In the genomic region with DNA sequence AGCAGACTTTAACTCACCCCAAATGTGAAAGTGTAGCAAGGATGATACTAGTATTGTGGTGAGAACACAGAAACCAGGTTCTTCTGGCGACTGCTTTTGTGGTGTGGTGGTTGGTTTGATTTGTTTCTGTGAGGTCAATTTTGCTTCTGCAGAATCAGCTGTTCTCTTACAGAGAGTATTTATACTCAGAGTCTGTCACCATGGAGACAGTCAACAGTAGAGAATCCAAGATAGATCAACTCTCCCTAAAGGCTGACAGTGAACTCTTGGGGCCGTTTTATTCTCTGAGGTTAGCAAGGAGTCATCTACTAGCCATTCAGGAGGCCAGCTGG, we compare ENCODE assay signal across 17 cellular contexts. TPM values are rescaled to one million over a fixed set of nuclear protein-coding genes. Genes with fewer than 3 reads are reported as not detected.
DNase-seq lines count a peak whose midpoint lies in the region; ATAC-seq and TF ChIP-seq lines count a peak whose summit lies in the region.
"Had no signal": no experiment of that assay in that cellular context is flagged by ENCODE, and none has a peak within 500 bp of the region (broad histone marks: within the 10 kb centered on the region; RNA-seq: fewer than 3 reads in every experiment).

A gene with protein sequence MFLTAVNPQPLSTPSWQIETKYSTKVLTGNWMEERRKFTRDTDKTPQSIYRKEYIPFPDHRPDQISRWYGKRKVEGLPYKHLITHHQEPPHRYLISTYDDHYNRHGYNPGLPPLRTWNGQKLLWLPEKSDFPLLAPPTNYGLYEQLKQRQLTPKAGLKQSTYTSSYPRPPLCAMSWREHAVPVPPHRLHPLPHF (plus strand): TSS at position 209 of the 332 bp plus-strand sequence. CDS start 231 bp downstream, outside the sequence.

- ATAC-seq in GM18867 (IDR thresholded peaks at IDR 0.05; ENCODE audit: unreplicated experiment) (peak; percentile 63), omental fat pad (ENCODE audit: low FRiP score) (no peak), T-cell (replicated peaks in 1 of 4) (no peak)
- no peak for ATAC-seq in naive thymus-derived CD8-positive, alpha-beta T cell
- ATAC-seq: esophagus mucosa; left ventricle myocardium superior; naive thymus-derived CD4-positive, alpha-beta T cell had no signal

- H3K27me3 Mint-ChIP-seq in Caco-2 (ENCODE audit: insufficient read depth, unreplicated experiment) = peaks cover 16% of the 10 kb centered on the region
- H3K27me3 Mint-ChIP-seq in naive thymus-derived CD8-positive, alpha-beta T cell = peaks cover 25 to 71% (median 44%) of the 10 kb centered on the region in 5 donors
- peaks cover 61% of the 10 kb centered on the region in 2 donors for H3K27me3 Mint-ChIP-seq in T-cell

- H3K4me1 Mint-ChIP-seq in Caco-2 (ENCODE audit: low read depth, unreplicated experiment) = no peaks in the 10 kb centered on the region
- H3K4me1 Mint-ChIP-seq in naive thymus-derived CD8-positive, alpha-beta T cell = peaks cover 0 to 9% (median under 1%) of the 10 kb centered on the region in 4 donors
- no peaks in the 10 kb centered on the region for H3K4me1 Mint-ChIP-seq in T-cell

- H3K36me3 Mint-ChIP-seq in Caco-2 (ENCODE audit: insufficient read depth, unreplicated experiment) (no peaks in the 10 kb centered on the region), T-cell (peaks cover 4% of the 10 kb centered on the region)
- peaks cover 6 to 41% (median 16%) of the 10 kb centered on the region in 3 donors for H3K36me3 Mint-ChIP-seq in naive thymus-derived CD8-positive, alpha-beta T cell

- peaks cover 6% of the 10 kb centered on the region; the same call in 1 of the 2 replicates for H3K9me3 ChIP-seq in Caco-2

- peaks cover 24% of the 10 kb centered on the region for H3K9me3 Mint-ChIP-seq in Caco-2 (ENCODE audit: unreplicated experiment)
- H3K9me3 Mint-ChIP-seq in naive thymus-derived CD8-positive, alpha-beta T cell = peaks cover 0 to 48% (median 37%) of the 10 kb centered on the region in 9 donors
- peaks cover 20 to 31% (median 23%) of the 10 kb centered on the region in 3 donors for H3K9me3 Mint-ChIP-seq in T-cell

- CTCF ChIA-PET in Caco-2 (lab: Charles Lee) (no interaction called here), T-cell (lab: Charles Lee) (no interaction called here)

- no peak for DNase-seq in Caco-2
- peak; percentile 86 for DNase-seq in OCI-M1 (lab: John Stamatoyannopoulos, UW)
- DNase-seq in fibroblast of villous mesenchyme (ENCODE audit: low read depth) = peak; percentile 3
- DNase-seq in naive thymus-derived CD8-positive, alpha-beta T cell = no peak
- DNase-seq in omental fat pad (ENCODE audit: low spot score) = no peak
- DNase-seq in T-cell = no peak
- DNase-seq in D341Med (ENCODE audit: low spot score) = no peak
- DNase-seq: activated CD4-positive, alpha-beta T cell treated with anti-CD3 and anti-CD28 coated beads for 1 hour; hypothalamus; left ventricle myocardium superior; naive thymus-derived CD4-positive, alpha-beta T cell; NCI-H446 treated with DMSO at 0.1 percent for 48 hours; trophoblast cell had no signal

- H3K36me3 ChIP-seq in Caco-2 (ENCODE audit: control insufficient read depth, insufficient read depth, low read length) = no peaks in the 10 kb centered on the region

- H3K4me3 ChIP-seq in Caco-2 (ENCODE audit: low read depth, low read length) (no peak within 1 kb of the TSS), fibroblast of villous mesenchyme (ENCODE audit: low read depth, low read length) (no peak within 1 kb of the TSS)

- POLR2A ChIA-PET in Caco-2 (lab: Charles Lee) (no interaction called here), T-cell (lab: Charles Lee) (no interaction called here)
- POLR2A ChIA-PET in naive thymus-derived CD8-positive, alpha-beta T cell (lab: Charles Lee) = no interaction called here

- TF ChIP-seq CTCF in Caco-2 (IDR thresholded peaks at IDR 0.05; ENCODE audit: insufficient read depth in 1 of 2, low read depth in 1 of 2, low read length in 1 of 2, severe bottlenecking in 1 of 2, unreplicated experiment in 1 of 2) = no peak
- TF ChIP-seq CTCF in fibroblast of villous mesenchyme (IDR thresholded peaks at IDR 0.05; ENCODE audit: insufficient read depth, low read depth, low read length) = no peak
- no peak for TF ChIP-seq CTCF in omental fat pad (IDR thresholded peaks at IDR 0.05)

- intact Hi-C loops in Caco-2 (cut with micrococcal nuclease; ENCODE audit: unreplicated experiment) = no loop called here

- no peaks in the 10 kb centered on the region for H3K27me3 ChIP-seq in Caco-2 (replicated peaks; ENCODE audit: control insufficient read depth, insufficient read depth, low read length)

- H3K4me1 ChIP-seq in Caco-2 = no peaks in the 10 kb centered on the region

- H3K4me3 Mint-ChIP-seq in Caco-2 (ENCODE audit: unreplicated experiment) = no peak within 1 kb of the TSS
- H3K4me3 Mint-ChIP-seq in naive thymus-derived CD8-positive, alpha-beta T cell = no peak within 1 kb of the TSS
- H3K4me3 Mint-ChIP-seq in T-cell = no peak within 1 kb of the TSS
- H3K4me3 Mint-ChIP-seq: naive thymus-derived CD4-positive, alpha-beta T cell; T-helper 1 cell treated with Interleukin-12 subunit alpha and Interleukin-12 subunit beta and Interleukin-4 antibody, amounts not matched to agents 30 μg/mL and 1 μg/mL, for 36 hours had no signal

- no TSS peak for BruUV-seq in Caco-2 (replicated peaks; lab: Mats Ljungman, UMichigan)

- H3K27ac Mint-ChIP-seq in Caco-2 (ENCODE audit: unreplicated experiment) (peak within 1 kb of the TSS; percentile 31), T-cell (no peak within 1 kb of the TSS)
- H3K27ac Mint-ChIP-seq in naive thymus-derived CD8-positive, alpha-beta T cell = no peak within 1 kb of the TSS
- H3K27ac Mint-ChIP-seq: naive thymus-derived CD4-positive, alpha-beta T cell; T-helper 1 cell treated with Interleukin-12 subunit alpha and Interleukin-12 subunit beta and Interleukin-4 antibody, amounts not matched to agents 30 μg/mL and 1 μg/mL, for 36 hours had no signal

RNA-seq across cellular contexts. Expression of the gene that starts here (rescaled TPM):
- total RNA-seq in Caco-2 (2022) (not detected in 2 replicates), fibroblast of villous mesenchyme (not detected in 2 replicates), omental fat pad (not detected), T-cell (not detected)
- not detected for total RNA-seq in naive thymus-derived CD8-positive, alpha-beta T cell
- not detected for polyA plus RNA-seq in naive thymus-derived CD8-positive, alpha-beta T cell
- total RNA-seq: esophagus mucosa; left ventricle myocardium superior; naive thymus-derived CD4-positive, alpha-beta T cell; renal cortical epithelial cell had no signal
- polyA plus RNA-seq: naive thymus-derived CD4-positive, alpha-beta T cell had no signal

Comparison
In these comparisons a context has a peak if more than half of its experiments do, and no peak if none do; other contexts are left out.
1. Peak in DNase-seq in fibroblast of villous mesenchyme; RNA of the gene not detected or under 1 TPM.